ENCODE assay signal across 19 cellular contexts in the genomic region with DNA sequence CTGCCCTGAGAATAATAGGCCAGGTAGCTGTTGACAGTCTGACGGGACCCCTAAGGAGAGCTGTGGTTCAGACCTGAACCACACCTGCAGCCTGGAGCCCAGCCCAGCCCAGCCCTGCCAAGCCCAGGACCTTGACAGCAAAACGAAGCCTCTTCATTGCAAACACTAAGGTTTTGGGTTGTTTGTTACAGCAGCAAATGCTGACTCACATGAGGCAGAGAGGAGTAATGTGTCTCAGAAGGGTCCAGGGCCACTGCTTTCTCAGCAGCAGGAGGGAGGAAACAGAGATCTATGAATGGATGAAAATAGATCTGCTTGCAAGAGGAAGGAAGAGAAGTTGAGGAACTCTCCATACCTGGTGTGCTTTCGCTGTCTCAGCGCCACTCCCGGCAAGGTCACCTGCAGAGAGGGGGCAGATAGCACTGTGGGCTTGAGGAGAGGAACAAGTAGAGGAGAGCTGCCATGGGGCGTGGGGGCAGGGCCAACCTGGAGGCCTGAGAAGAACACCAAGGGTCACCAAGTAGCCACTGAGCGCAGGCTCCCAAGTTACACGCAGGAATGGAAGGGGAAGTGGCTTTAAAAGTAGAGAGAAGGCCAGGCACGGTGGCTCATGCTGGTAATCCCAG.
"Had no signal": no experiment of that assay in that cellular context is flagged by ENCODE, and none has a peak within 500 bp of the region (broad histone marks: within the 10 kb centered on the region; RNA-seq: fewer than 3 reads in every experiment).

No MANE protein-coding gene starts in this region.

- H3K4me3 Mint-ChIP-seq: activated B cell treated with CpG ODN at 0.5 μM for 24 hours; activated CD4-positive, alpha-beta memory T cell treated with anti-CD3 and anti-CD28 coated beads for 36 hours; activated naive CD8-positive, alpha-beta T cell; effector memory CD8-positive, alpha-beta T cell; naive thymus-derived CD8-positive, alpha-beta T cell; stimulated activated effector memory CD8-positive, alpha-beta T cell treated with anti-CD3 and anti-CD28 coated beads, Interleukin-12 subunit alpha, Interleukin-12 subunit beta, amount 100 ng/mL, for 72 hours had no signal

- H3K27me3 Mint-ChIP-seq: activated B cell treated with CpG ODN at 0.5 μM for 24 hours; activated CD4-positive, alpha-beta memory T cell treated with anti-CD3 and anti-CD28 coated beads for 36 hours; activated naive CD8-positive, alpha-beta T cell had no signal

- H3K4me2 ChIP-seq: smooth muscle cell had no signal

- H3K4me1 Mint-ChIP-seq: stimulated activated effector memory CD8-positive, alpha-beta T cell treated with anti-CD3 and anti-CD28 coated beads, Interleukin-12 subunit alpha, Interleukin-12 subunit beta, amount 100 ng/mL, for 72 hours had no signal

- H3K36me3 Mint-ChIP-seq: activated CD4-positive, alpha-beta memory T cell treated with anti-CD3 and anti-CD28 coated beads for 36 hours; activated naive CD8-positive, alpha-beta T cell; naive thymus-derived CD8-positive, alpha-beta T cell; stimulated activated effector memory CD8-positive, alpha-beta T cell treated with anti-CD3 and anti-CD28 coated beads, Interleukin-12 subunit alpha, Interleukin-12 subunit beta, amount 100 ng/mL, for 72 hours had no signal

- DNase-seq: activated B cell treated with CpG ODN at 0.5 μM for 24 hours; activated CD4-positive, alpha-beta memory T cell treated with anti-CD3 and anti-CD28 coated beads for 36 hours; activated CD4-positive, alpha-beta T cell treated with anti-CD3 and anti-CD28 coated beads for 4 hours; activated T-cell treated with anti-CD3 and anti-CD28 coated beads for 4 hours; amniotic stem cell; effector memory CD8-positive, alpha-beta T cell; esophagus squamous epithelium; mesenchymal stem cell; naive thymus-derived CD8-positive, alpha-beta T cell; pancreas; stimulated activated CD4-positive, alpha-beta T cell treated with anti-CD3 and anti-CD28 coated beads, Interleukin-4, amount 100 ng/mL, for 24 hours; T-helper 2 cell; upper lobe of right lung had no signal

- H3K9me3 Mint-ChIP-seq: activated B cell treated with CpG ODN at 0.5 μM for 24 hours; activated CD4-positive, alpha-beta memory T cell treated with anti-CD3 and anti-CD28 coated beads for 36 hours; effector memory CD8-positive, alpha-beta T cell; naive thymus-derived CD8-positive, alpha-beta T cell; stimulated activated effector memory CD8-positive, alpha-beta T cell treated with anti-CD3 and anti-CD28 coated beads, Interleukin-12 subunit alpha, Interleukin-12 subunit beta, amount 100 ng/mL, for 72 hours had no signal

- H3K27ac ChIP-seq: cardiac muscle cell, esophagus squamous epithelium, pancreas, thoracic aorta, upper lobe of right lung had no signal

- ATAC-seq: effector memory CD8-positive, alpha-beta T cell; naive thymus-derived CD8-positive, alpha-beta T cell; pancreas; sciatic nerve; stimulated activated effector memory CD8-positive, alpha-beta T cell treated with anti-CD3 and anti-CD28 coated beads, Interleukin-12 subunit alpha, Interleukin-12 subunit beta, amount 100 ng/mL, for 72 hours; upper lobe of right lung had no signal

- H3K9me3 ChIP-seq: esophagus squamous epithelium, pancreas, thoracic aorta, upper lobe of right lung had no signal

- H3K4me3 ChIP-seq: cardiac muscle cell, esophagus squamous epithelium, pancreas, smooth muscle cell, thoracic aorta, upper lobe of right lung had no signal

- H3K36me3 ChIP-seq: cardiac muscle cell, esophagus squamous epithelium, pancreas, thoracic aorta, upper lobe of right lung had no signal

- H3K4me1 ChIP-seq: esophagus squamous epithelium, pancreas, upper lobe of right lung had no signal

- H3K27me3 ChIP-seq: pancreas, upper lobe of right lung had no signal
